16 cellular contexts compared by ENCODE assay signal in genomic region chr2:133948610-133949290, GRCh38.
"Had no signal": no experiment of that assay in that cellular context is flagged by ENCODE, and none has a peak within 500 bp of the region (broad histone marks: within the 10 kb centered on the region; RNA-seq: fewer than 3 reads in every experiment).

No MANE protein-coding gene starts in this region.

- H3K27ac ChIP-seq: coronary artery, neutrophil, psoas muscle, sigmoid colon, stomach, thoracic aorta, transverse colon had no signal

- H3K9me3 ChIP-seq: neutrophil, psoas muscle, stomach, thoracic aorta, transverse colon had no signal

- H3K27me3 ChIP-seq: neutrophil, sigmoid colon, stomach, transverse colon had no signal

- DNase-seq: effector CD8-positive, alpha-beta T cell; islet precursor cell; mammary epithelial cell; naive thymus-derived CD8-positive, alpha-beta T cell; psoas muscle; sigmoid colon; small intestine; stimulated activated CD4-positive, alpha-beta T cell treated with anti-CD3 and anti-CD28 coated beads, Interleukin-12 subunit alpha, Interleukin-12 subunit beta, amount 100 ng/mL, for 4 hours; stimulated activated naive CD4-positive, alpha-beta T cell; stomach; substantia nigra; transverse colon had no signal

- FAIRE-seq: frontal cortex, small intestine had no signal

- H3K4me1 ChIP-seq: psoas muscle, sigmoid colon, stomach, transverse colon had no signal

- H3K4me3 ChIP-seq: coronary artery, psoas muscle, sigmoid colon, stomach, thoracic aorta, transverse colon had no signal

- H3K36me3 ChIP-seq: neutrophil, sigmoid colon, stomach, thoracic aorta, transverse colon had no signal

- ATAC-seq: naive thymus-derived CD8-positive, alpha-beta T cell; psoas muscle had no signal
